ENCODE assay signal across 17 cellular contexts in genomic region chr7:157234271-157234670, GRCh38.
DNase-seq lines count a peak whose midpoint lies in the region; ATAC-seq and TF ChIP-seq lines count a peak whose summit lies in the region.
"Had no signal": no experiment of that assay in that cellular context is flagged by ENCODE, and none has a peak within 500 bp of the region (broad histone marks: within the 10 kb centered on the region; RNA-seq: fewer than 3 reads in every experiment).

No MANE protein-coding gene starts in this region.

- CTCF ChIA-PET in WTC11 (lab: Charles Lee): no interaction called here
- CTCF ChIA-PET in PC-9 (lab: Charles Lee): interaction anchor here (0.7 kb wide), 1 partner anchor 104 kb away, joined by 3 read pairs; no protein-coding TSS in a partner anchor

- no peak overlapping the region for H3K4me3 Mint-ChIP-seq in WTC11
- H3K4me3 Mint-ChIP-seq: CD8-positive, alpha-beta memory T cell; T-cell had no signal

- DNase-seq in AG09309 (ENCODE audit: low read depth): peak; percentile 29
- DNase-seq in GM04503 (ENCODE audit: low read depth): peak; percentile 37
- DNase-seq in WTC11 (ENCODE audit: low spot score): no peak
- DNase-seq in fibroblast of peridontal ligament (ENCODE audit: extremely low read depth): peak; percentile 62
- DNase-seq in PC-9: no peak
- no peak for DNase-seq in HUDEP-2 (lab: John Stamatoyannopoulos, UW; ENCODE audit: unreplicated experiment in 76 of 76)
- no peak for DNase-seq in GM10266 (ENCODE audit: extremely low spot score)
- DNase-seq: BE2C; CD8-positive, alpha-beta memory T cell; DMS 273 treated with DMSO at 0.1 percent for 48 hours; Karpas-422; NCI-H1417 treated with DMSO at 0.1 percent for 48 hours; NCI-H2029 treated with DMSO at 0.1 percent for 48 hours; NCI-H69; NK-92 treated with Interleukin-12 subunit alpha and Interleukin-12 subunit beta, amount 100 ng/mL, for 24 hours; T-cell had no signal

- peaks cover 16% of the 10 kb centered on the region for H4K20me1 ChIP-seq in PC-9 (ENCODE audit: insufficient read depth)

- TF ChIP-seq CTCF in AG09309 (IDR thresholded peaks at IDR 0.05; ENCODE audit: control insufficient read depth, insufficient read depth, low read depth, low read length, missing control alignments): no peak
- no peak for TF ChIP-seq CTCF in WTC11 (IDR thresholded peaks at IDR 0.05)
- no peak for TF ChIP-seq CTCF in PC-9 (conservative IDR thresholded peaks at IDR 0.05)
- TF ChIP-seq CTCF in GM10266 (IDR thresholded peaks at IDR 0.05; ENCODE audit: control insufficient read depth, insufficient read depth, low read depth, missing control alignments): no peak

- intact Hi-C loops in PC-9 (cut with micrococcal nuclease; ENCODE audit: unreplicated experiment): no loop called here

- BruUV-seq in PC-9 (replicated peaks; lab: Mats Ljungman, UMichigan): no TSS peak

- ATAC-seq in WTC11: no peak
- no peak for ATAC-seq in GM18907 (IDR thresholded peaks at IDR 0.05; ENCODE audit: unreplicated experiment)
- ATAC-seq: T-cell had no signal

- H3K9me3 ChIP-seq in PC-9 (ENCODE audit: insufficient read depth, low read depth): no peaks in the 10 kb centered on the region
- H3K9me3 ChIP-seq: BE2C had no signal

- 0 out of 2 replicates have a peak, but pooled peaks cover 5% of the 10 kb centered on the region for H3K79me2 ChIP-seq in PC-9 (ENCODE audit: low read depth)

- H3K9me3 Mint-ChIP-seq in WTC11: peaks cover 8% of the 10 kb centered on the region
- H3K9me3 Mint-ChIP-seq: CD8-positive, alpha-beta memory T cell; T-cell had no signal

- peak overlapping the region; percentile 16; the same call in 1 of the 2 replicates for H3K27ac Mint-ChIP-seq in WTC11
- H3K27ac Mint-ChIP-seq: T-cell had no signal

- H3K4me1 Mint-ChIP-seq in WTC11: peaks cover 2% of the 10 kb centered on the region
- H3K4me1 Mint-ChIP-seq: T-cell had no signal

- no peaks in the 10 kb centered on the region for H3K9me2 ChIP-seq in PC-9 (ENCODE audit: insufficient read depth)

- 0 out of 2 replicates have a peak, but pooled peaks cover 10% of the 10 kb centered on the region for H3K36me3 ChIP-seq in PC-9 (ENCODE audit: low read depth)

- H3K4me3 ChIP-seq in AG09309 (ENCODE audit: control insufficient read depth, low read depth, low read length) (no peak overlapping the region), PC-9 (no peak overlapping the region)

- H3K36me3 Mint-ChIP-seq in WTC11: peaks cover 66% of the 10 kb centered on the region

- H3K27me3 ChIP-seq in PC-9 (ENCODE audit: insufficient read depth, low read depth): no peaks in the 10 kb centered on the region
- H3K27me3 ChIP-seq: BE2C had no signal

- POLR2A ChIA-PET in WTC11 (lab: Charles Lee): no interaction called here
- POLR2A ChIA-PET in PC-9 (lab: Charles Lee; ENCODE audit: unreplicated experiment): no interaction called here

- H3K4me1 ChIP-seq in PC-9 (replicated peaks; ENCODE audit: insufficient read depth): peaks cover 4% of the 10 kb centered on the region; the same call in 1 of the 2 replicates
- H3K4me1 ChIP-seq: BE2C had no signal

- no peak overlapping the region for H3K4me2 ChIP-seq in PC-9

- H3F3A ChIP-seq in PC-9 (ENCODE audit: insufficient read depth, low read depth): peaks cover 14% of the 10 kb centered on the region; the same call in 1 of the 2 replicates

- no peak overlapping the region for H2AFZ ChIP-seq in PC-9

- no peak overlapping the region for H3K27ac ChIP-seq in PC-9

- H3K27me3 Mint-ChIP-seq in WTC11 (ENCODE audit: low read depth): no peaks in the 10 kb centered on the region
- H3K27me3 Mint-ChIP-seq: T-cell had no signal

TF ChIP-seq in WTC11, 78 proteins besides CTCF, POLR2A, EP300 and RAD21:
- TF ChIP-seq NFYB (CRISPR knock-in tag; conservative IDR thresholded peaks at IDR 0.05; ENCODE audit: low read depth): no peak
- no peak for TF ChIP-seq ARID4B (CRISPR knock-in tag; IDR thresholded peaks at IDR 0.05; ENCODE audit: borderline replicate concordance)
- TF ChIP-seq USF2 (CRISPR knock-in tag; IDR thresholded peaks at IDR 0.05): no peak
- no peak for TF ChIP-seq SMAD4 (CRISPR knock-in tag; IDR thresholded peaks at IDR 0.05)
- TF ChIP-seq RELA (CRISPR knock-in tag; IDR thresholded peaks at IDR 0.05; ENCODE audit: borderline replicate concordance): no peak
- TF ChIP-seq FOXJ3 (CRISPR knock-in tag; IDR thresholded peaks at IDR 0.05; ENCODE audit: borderline replicate concordance): no peak
- TF ChIP-seq CREB1 (CRISPR knock-in tag; IDR thresholded peaks at IDR 0.05): no peak
- no peak for TF ChIP-seq PRDM15 (CRISPR knock-in tag; IDR thresholded peaks at IDR 0.05)
- TF ChIP-seq E2F5 (CRISPR knock-in tag; IDR thresholded peaks at IDR 0.05): no peak

Comparison
In these comparisons a context has a peak if more than half of its experiments do, and no peak if none do; other contexts are left out.
1. DNase-seq: peak in AG09309 (single experiment), GM04503 (single experiment) and fibroblast of peridontal ligament (single experiment); none in WTC11 (single experiment), PC-9 (0 of 2), HUDEP-2 (0 of 76) and GM10266 (single experiment).